Comparison of ENCODE assay signal across 8 cellular contexts in genomic region chr5:134523543-134524136, GRCh38. TPM values are rescaled to one million over a fixed set of nuclear protein-coding genes. Genes with fewer than 3 reads are reported as not detected.
DNase-seq lines count a peak whose midpoint lies in the region; ATAC-seq and TF ChIP-seq lines count a peak whose summit lies in the region.

No MANE protein-coding gene starts in this region.

- no peaks in the 10 kb centered on the region for H3K27me3 ChIP-seq in WERI-Rb-1 (ENCODE audit: insufficient read depth, low read depth, severe bottlenecking)
- H3K27me3 ChIP-seq in gastroesophageal sphincter, result no peaks in the 10 kb centered on the region

- no peak for TF ChIP-seq POLR2A in gastroesophageal sphincter (IDR thresholded peaks at IDR 0.05)

- POLR2A ChIA-PET in HEK293 (lab: Yijun Ruan, JAX), result interaction anchor here (1.5 to 5.6 kb wide), 2 partner anchors 56 to 112 kb away, joined by 5 to 39 read pairs; partner anchors contain the start of gene CDKN2AIPNL

- WGBS in gastroesophageal sphincter (ENCODE audit: low coverage in 1 of 2), 2 donors, result 2 to 19% methylated on average over 7 of the region's 8 CpGs

- TF ChIP-seq EP300 in gastroesophageal sphincter (IDR thresholded peaks at IDR 0.05), result no peak

- no peak for TF ChIP-seq CTCF in HEK293 (tag by site-specific recombination; IDR thresholded peaks at IDR 0.05)
- no peak for TF ChIP-seq CTCF in WERI-Rb-1 (IDR thresholded peaks at IDR 0.05; ENCODE audit: low read depth, low read length)
- peak in 2 of 4 experiments; percentile 11 to 15 for TF ChIP-seq CTCF in gastroesophageal sphincter (IDR thresholded peaks at IDR 0.05)

- no peak for ATAC-seq in gastroesophageal sphincter
- ATAC-seq in GM18517 (IDR thresholded peaks at IDR 0.05; ENCODE audit: unreplicated experiment), result no peak

- H3K27ac ChIP-seq in HEK293 (ENCODE audit: extremely low read depth, low read depth, low read length), result no peak overlapping the region
- peak overlapping the region; percentile 95 for H3K27ac ChIP-seq in WERI-Rb-1
- peak overlapping the region; percentile 96 to 100 (median 100) for H3K27ac ChIP-seq in gastroesophageal sphincter
- H3K27ac ChIP-seq in skin epidermis, result peak overlapping the region; percentile 72 to 100 (median 98)

- no peak for DNase-seq in WERI-Rb-1
- no peak for DNase-seq in stimulated activated CD8-positive, alpha-beta memory T cell treated with anti-CD3 and anti-CD28 coated beads, Interleukin-4, amount 100 ng/mL, for 48 hours
- DNase-seq in stimulated activated CD4-positive, alpha-beta T cell treated with anti-CD3 and anti-CD28 coated beads, Interleukin-2, amount 100 ng/mL, for 48 hours, result no peak
- DNase-seq in activated CD8-positive, alpha-beta memory T cell treated with anti-CD3 and anti-CD28 coated beads, Interleukin-2, amount 50 U/mL, for 48 hours, result no peak

- H3K9me3 ChIP-seq in HEK293 (ENCODE audit: control insufficient read depth, insufficient read depth, low read depth, low read length) (no peaks in the 10 kb centered on the region), WERI-Rb-1 (ENCODE audit: severe bottlenecking) (no peaks in the 10 kb centered on the region), gastroesophageal sphincter (no peaks in the 10 kb centered on the region)

- CTCF ChIA-PET in HEK293 (lab: Yijun Ruan, JAX), result interaction anchor here (0.6 to 0.7 kb wide), 3 partner anchors 78 to 382 kb away, joined by 3 to 4 read pairs (median 3); no protein-coding TSS in a partner anchor

- peaks cover 4% of the 10 kb centered on the region for H3K4me1 ChIP-seq in HEK293 (ENCODE audit: control insufficient read depth, insufficient read depth, low read length)
- peaks cover 0 to 25% (median 12%) of the 10 kb centered on the region in 3 donors for H3K4me1 ChIP-seq in gastroesophageal sphincter

- H3K4me3 ChIP-seq in HEK293 (ENCODE audit: low read depth, low read length) (no peak overlapping the region), WERI-Rb-1 (ENCODE audit: low read depth, low read length) (peak overlapping the region; percentile 56), gastroesophageal sphincter (peak overlapping the region; percentile 72 to 96), skin epidermis (peak overlapping the region; percentile 65 to 95 (median 82))

- H3K36me3 ChIP-seq in HEK293 (ENCODE audit: control insufficient read depth in 2 of 2, insufficient read depth in 1 of 2, low read length in 2 of 2) (no peaks in the 10 kb centered on the region), WERI-Rb-1 (no peaks in the 10 kb centered on the region), gastroesophageal sphincter (no peaks in the 10 kb centered on the region)

TF ChIP-seq in HEK293, 187 proteins besides CTCF, POLR2A, EP300 and RAD21:
- TF ChIP-seq ZNF426 (tag by site-specific recombination; IDR thresholded peaks at IDR 0.05) (no peak), ZNF184 (tag by site-specific recombination; IDR thresholded peaks at IDR 0.05) (peak; percentile 93), ZBTB11 (tag by site-specific recombination; conservative IDR thresholded peaks at IDR 0.05; ENCODE audit: low read depth) (no peak)

RNA-seq across cellular contexts. Expression of gene JADE2, which starts 1.8 kb away (rescaled TPM):
- 100 to 1,000 TPM in 2 of 4 donors, 10 to 100 TPM in 2; 46.0 to 113 (median 89.2) TPM for total RNA-seq in gastroesophageal sphincter
